Comparison of ENCODE assay signal across 36 cellular contexts in genomic region chr2:31380243-31380642, GRCh38. TPM values are rescaled to one million over a fixed set of nuclear protein-coding genes. Genes with fewer than 3 reads are reported as not detected.
"Had no signal": no experiment of that assay in that cellular context is flagged by ENCODE, and none has a peak within 500 bp of the region (broad histone marks: within the 10 kb centered on the region; RNA-seq: fewer than 3 reads in every experiment).

No MANE protein-coding gene starts in this region.

- H3K4me1 ChIP-seq: adrenal gland, breast epithelium had no signal

- H3K36me3 Mint-ChIP-seq: activated CD4-positive, alpha-beta memory T cell treated with anti-CD3 and anti-CD28 coated beads for 36 hours; activated naive CD4-positive, alpha-beta T cell treated with anti-CD3 and anti-CD28 coated beads, Interleukin-2, amount 50 U/mL, for 72 hours; activated naive CD8-positive, alpha-beta T cell treated with anti-CD3 and anti-CD28 coated beads for 36 hours had no signal

- ATAC-seq: activated CD8-positive, alpha-beta T cell treated with anti-CD3 and anti-CD28 coated beads for 36 hours; activated naive CD4-positive, alpha-beta T cell treated with anti-CD3 and anti-CD28 coated beads, Interleukin-2, amount 50 U/mL, for 72 hours; activated T-cell treated with anti-CD3 and anti-CD28 coated beads, Interleukin-2, amount 50 U/mL, for 4 hours; activated T-cell treated with anti-CD3 and anti-CD28 coated beads, Interleukin-2, amount 50 U/mL, for 72 hours; activated T-helper 17 cell treated with anti-CD3 and anti-CD28 coated beads, Interleukin-2, amount 50 U/mL, for 72 hours; body of pancreas had no signal

- H3K4me1 Mint-ChIP-seq: activated B cell treated with CpG ODN at 0.5 μM for 24 hours; activated T-helper 17 cell treated with anti-CD3 and anti-CD28 coated beads, Interleukin-2, amount 50 U/mL, for 72 hours had no signal

- H3K4me3 ChIP-seq: adrenal gland, body of pancreas, breast epithelium had no signal

- H3K4me3 Mint-ChIP-seq: activated B cell treated with CpG ODN at 0.5 μM for 24 hours; activated CD4-positive, alpha-beta memory T cell treated with anti-CD3 and anti-CD28 coated beads for 36 hours; activated CD4-positive, alpha-beta T cell treated with anti-CD3 and anti-CD28 coated beads, Interleukin-2, amount 10 ng/mL, durations not matched to agents 24 days and 14 days; activated CD8-positive, alpha-beta T cell treated with anti-CD3 and anti-CD28 coated beads for 36 hours; activated naive CD4-positive, alpha-beta T cell treated with anti-CD3 and anti-CD28 coated beads for 36 hours; activated naive CD8-positive, alpha-beta T cell treated with anti-CD3 and anti-CD28 coated beads for 36 hours; activated T-cell treated with anti-CD3 and anti-CD28 coated beads, Interleukin-2, amount 50 U/mL, for 4 hours; activated T-cell treated with anti-CD3 and anti-CD28 coated beads, Interleukin-2, amount 50 U/mL, for 72 hours; activated T-helper 1 cell treated with anti-CD3 and anti-CD28 coated beads, Interleukin-12 subunit alpha, Interleukin-12 subunit beta, Interleukin-2, Interleukin-4 antibody, amounts not matched to agents 30 ng/mL and 10 ng/mL and 1 ng/mL, durations not matched to agents 14 hours and 24 hours and 36 hours; activated T-helper 17 cell treated with anti-CD3 and anti-CD28 coated beads, Interleukin-2, amount 50 U/mL, for 72 hours; T-helper 1 cell treated with Interleukin-12 subunit alpha and Interleukin-12 subunit beta and Interleukin-4 antibody, amounts not matched to agents 30 μg/mL and 1 μg/mL, for 36 hours; T-helper 2 cell treated with Interferon-gamma antibody and Interleukin-4, amounts not matched to agents 5 μg/mL and 100 μg/mL, for 36 hours had no signal

- H3K27me3 ChIP-seq: adrenal gland, body of pancreas, brain microvascular endothelial cell, breast epithelium had no signal

- DNase-seq: activated B cell treated with CpG ODN at 0.5 μM for 24 hours; activated CD4-positive, alpha-beta memory T cell treated with anti-CD3 and anti-CD28 coated beads for 36 hours; activated CD4-positive, alpha-beta T cell treated with anti-CD3 and anti-CD28 coated beads for 4 hours; activated CD4-positive, alpha-beta T cell treated with anti-CD3 and anti-CD28 coated beads, Interleukin-2, amount 10 ng/mL, durations not matched to agents 24 days and 14 days; activated CD4-positive, alpha-beta T cell treated with anti-CD3 and anti-CD28 coated beads, Interleukin-2, amount 50 U/mL, for 1 hour; activated CD4-positive, alpha-beta T cell treated with anti-CD3 and anti-CD28 coated beads, Interleukin-2, amount 50 U/mL, for 4 hours; activated CD4-positive, CD25-positive, alpha-beta regulatory T cell treated with anti-CD3 and anti-CD28 coated beads, Interleukin-2, amount 50 U/mL, for 72 hours; activated CD8-positive, alpha-beta memory T cell treated with anti-CD3 and anti-CD28 coated beads, Interleukin-2, amount 50 U/mL, for 4 hours; activated CD8-positive, alpha-beta T cell treated with anti-CD3 and anti-CD28 coated beads for 36 hours; activated gamma-delta T cell; activated naive CD4-positive, alpha-beta T cell; activated naive CD4-positive, alpha-beta T cell treated with anti-CD3 and anti-CD28 coated beads for 36 hours; activated naive CD4-positive, alpha-beta T cell treated with anti-CD3 and anti-CD28 coated beads, Interleukin-2, amount 50 U/mL, for 16 hours; activated naive CD8-positive, alpha-beta T cell treated with anti-CD3 and anti-CD28 coated beads for 36 hours; activated T-cell treated with anti-CD3 and anti-CD28 coated beads for 4 hours; activated T-cell treated with anti-CD3 and anti-CD28 coated beads, Interleukin-2, amount 50 U/mL, for 1 hour; activated T-cell treated with anti-CD3 and anti-CD28 coated beads, Interleukin-2, amount 50 U/mL, for 4 hours; activated T-cell treated with anti-CD3 and anti-CD28 coated beads, Interleukin-2, amount 50 U/mL, for 72 hours; adrenal gland; amniotic stem cell; aorta; body of pancreas; brain microvascular endothelial cell; central memory CD4-positive, alpha-beta T cell; T-helper 1 cell; T-helper 2 cell; T-helper 9 cell; WERI-Rb-1 had no signal

- H3K9me3 ChIP-seq: adrenal gland, body of pancreas, breast epithelium had no signal

- H3K27ac Mint-ChIP-seq: activated B cell treated with CpG ODN at 0.5 μM for 24 hours; activated CD4-positive, alpha-beta memory T cell treated with anti-CD3 and anti-CD28 coated beads for 36 hours; activated CD4-positive, alpha-beta T cell treated with anti-CD3 and anti-CD28 coated beads, Interleukin-2, amount 10 ng/mL, durations not matched to agents 24 days and 14 days; activated CD8-positive, alpha-beta T cell treated with anti-CD3 and anti-CD28 coated beads for 36 hours; activated naive CD4-positive, alpha-beta T cell treated with anti-CD3 and anti-CD28 coated beads for 36 hours; activated naive CD4-positive, alpha-beta T cell treated with anti-CD3 and anti-CD28 coated beads, Interleukin-2, amount 50 U/mL, for 72 hours; activated naive CD8-positive, alpha-beta T cell treated with anti-CD3 and anti-CD28 coated beads for 36 hours; activated T-cell treated with anti-CD3 and anti-CD28 coated beads, Interleukin-2, amount 50 U/mL, for 72 hours; activated T-helper 1 cell treated with anti-CD3 and anti-CD28 coated beads, Interleukin-12 subunit alpha, Interleukin-12 subunit beta, Interleukin-2, Interleukin-4 antibody, amounts not matched to agents 30 ng/mL and 10 ng/mL and 1 ng/mL, durations not matched to agents 14 hours and 24 hours and 36 hours; activated T-helper 17 cell treated with anti-CD3 and anti-CD28 coated beads, Interleukin-2, amount 50 U/mL, for 72 hours; T-helper 1 cell treated with Interleukin-12 subunit alpha and Interleukin-12 subunit beta and Interleukin-4 antibody, amounts not matched to agents 30 μg/mL and 1 μg/mL, for 36 hours; T-helper 2 cell treated with Interferon-gamma antibody and Interleukin-4, amounts not matched to agents 5 μg/mL and 100 μg/mL, for 36 hours had no signal

- H3K36me3 ChIP-seq: adrenal gland, brain microvascular endothelial cell, breast epithelium, WERI-Rb-1 had no signal

- H3K27ac ChIP-seq: adrenal gland, body of pancreas, brain microvascular endothelial cell, breast epithelium, WERI-Rb-1 had no signal

- H3K9me3 Mint-ChIP-seq: activated B cell treated with CpG ODN at 0.5 μM for 24 hours; activated CD4-positive, alpha-beta memory T cell treated with anti-CD3 and anti-CD28 coated beads for 36 hours; activated CD4-positive, alpha-beta T cell treated with anti-CD3 and anti-CD28 coated beads, Interleukin-2, amount 10 ng/mL, durations not matched to agents 24 days and 14 days; activated CD8-positive, alpha-beta T cell treated with anti-CD3 and anti-CD28 coated beads for 36 hours; activated naive CD4-positive, alpha-beta T cell treated with anti-CD3 and anti-CD28 coated beads for 36 hours; activated naive CD4-positive, alpha-beta T cell treated with anti-CD3 and anti-CD28 coated beads, Interleukin-2, amount 50 U/mL, for 72 hours; activated naive CD8-positive, alpha-beta T cell treated with anti-CD3 and anti-CD28 coated beads for 36 hours; activated T-cell treated with anti-CD3 and anti-CD28 coated beads, Interleukin-2, amount 50 U/mL, for 4 hours; activated T-cell treated with anti-CD3 and anti-CD28 coated beads, Interleukin-2, amount 50 U/mL, for 72 hours; activated T-helper 1 cell treated with anti-CD3 and anti-CD28 coated beads, Interleukin-12 subunit alpha, Interleukin-12 subunit beta, Interleukin-2, Interleukin-4 antibody, amounts not matched to agents 30 ng/mL and 10 ng/mL and 1 ng/mL, durations not matched to agents 14 hours and 24 hours and 36 hours; activated T-helper 17 cell treated with anti-CD3 and anti-CD28 coated beads, Interleukin-2, amount 50 U/mL, for 72 hours; T-helper 1 cell treated with Interleukin-12 subunit alpha and Interleukin-12 subunit beta and Interleukin-4 antibody, amounts not matched to agents 30 μg/mL and 1 μg/mL, for 36 hours; T-helper 2 cell treated with Interferon-gamma antibody and Interleukin-4, amounts not matched to agents 5 μg/mL and 100 μg/mL, for 36 hours had no signal

- H3K27me3 Mint-ChIP-seq: activated CD4-positive, alpha-beta memory T cell treated with anti-CD3 and anti-CD28 coated beads for 36 hours; activated CD8-positive, alpha-beta T cell treated with anti-CD3 and anti-CD28 coated beads for 36 hours; activated naive CD8-positive, alpha-beta T cell treated with anti-CD3 and anti-CD28 coated beads for 36 hours; activated T-helper 17 cell treated with anti-CD3 and anti-CD28 coated beads, Interleukin-2, amount 50 U/mL, for 72 hours had no signal

RNA-seq across cellular contexts. Expression of gene XDH, which starts 34.3 kb away (rescaled TPM):
- total RNA-seq: activated B cell treated with CpG ODN at 0.5 μM for 24 hours; activated CD4-positive, alpha-beta memory T cell treated with anti-CD3 and anti-CD28 coated beads for 36 hours; activated CD4-positive, alpha-beta T cell treated with anti-CD3 and anti-CD28 coated beads, Interleukin-2, amount 10 ng/mL, durations not matched to agents 24 days and 14 days; activated CD8-positive, alpha-beta memory T cell treated with anti-CD3 and anti-CD28 coated beads for 36 hours; activated naive CD4-positive, alpha-beta T cell treated with anti-CD3 and anti-CD28 coated beads for 36 hours; activated naive CD4-positive, alpha-beta T cell treated with anti-CD3 and anti-CD28 coated beads, Interleukin-2, amount 50 U/mL, for 72 hours; activated naive CD8-positive, alpha-beta T cell treated with anti-CD3 and anti-CD28 coated beads for 36 hours; activated T-cell treated with anti-CD3 and anti-CD28 coated beads, Interleukin-2, amount 50 U/mL, for 4 hours; activated T-helper 1 cell treated with anti-CD3 and anti-CD28 coated beads, Interleukin-12 subunit alpha, Interleukin-12 subunit beta, Interleukin-2, Interleukin-4 antibody, amounts not matched to agents 30 ng/mL and 10 ng/mL and 1 ng/mL, durations not matched to agents 14 hours and 24 hours and 36 hours; adrenal gland; aorta; cardiac septum had no signal
